Comparison of ENCODE assay signal across 29 cellular contexts in genomic region chr2:161115605-161116097, GRCh38.
"Had no signal": no experiment of that assay in that cellular context is flagged by ENCODE, and none has a peak within 500 bp of the region (broad histone marks: within the 10 kb centered on the region; RNA-seq: fewer than 3 reads in every experiment).

No MANE protein-coding gene starts in this region.

- H3K36me3 ChIP-seq: heart left ventricle, neutrophil, ovary, sigmoid colon, tibial nerve had no signal

- H3K9me3 ChIP-seq: heart left ventricle, neutrophil, ovary, sigmoid colon, tibial nerve had no signal

- H3K4me3 Mint-ChIP-seq: activated CD4-positive, alpha-beta memory T cell treated with anti-CD3 and anti-CD28 coated beads, Interleukin-2, amount 10 ng/mL, durations not matched to agents 7 days and 5 days; activated CD4-positive, alpha-beta T cell treated with anti-CD3 and anti-CD28 coated beads, Interleukin-2, amount 10 ng/mL, durations not matched to agents 7 days and 5 days; activated naive CD4-positive, alpha-beta T cell treated with anti-CD3 and anti-CD28 coated beads, Interleukin-2, amount 50 U/mL, for 24 hours; activated naive CD8-positive, alpha-beta T cell treated with anti-CD3 and anti-CD28 coated beads, Interleukin-2, amount 50 U/mL, for 24 hours; activated T-cell treated with anti-CD3 and anti-CD28 coated beads, Interleukin-2, amount 50 U/mL, for 24 hours; central memory CD8-positive, alpha-beta T cell; immature natural killer cell; mesothelial cell of epicardium; naive B cell; nephron progenitor cell; WTC11 had no signal

- H3K4me1 ChIP-seq: sigmoid colon, tibial nerve had no signal

- H3K9me3 Mint-ChIP-seq: activated CD4-positive, alpha-beta memory T cell treated with anti-CD3 and anti-CD28 coated beads, Interleukin-2, amount 10 ng/mL, durations not matched to agents 7 days and 5 days; activated naive CD4-positive, alpha-beta T cell treated with anti-CD3 and anti-CD28 coated beads, Interleukin-2, amount 50 U/mL, for 24 hours; activated naive CD8-positive, alpha-beta T cell treated with anti-CD3 and anti-CD28 coated beads, Interleukin-2, amount 50 U/mL, for 24 hours; activated T-cell treated with anti-CD3 and anti-CD28 coated beads, Interleukin-2, amount 50 U/mL, for 24 hours; central memory CD8-positive, alpha-beta T cell; immature natural killer cell; mesothelial cell of epicardium; naive B cell; nephron progenitor cell; WTC11 had no signal

- H3K36me3 Mint-ChIP-seq: activated naive CD4-positive, alpha-beta T cell treated with anti-CD3 and anti-CD28 coated beads, Interleukin-2, amount 50 U/mL, for 24 hours; immature natural killer cell; mesothelial cell of epicardium; naive B cell; WTC11 had no signal

- ATAC-seq: activated naive CD8-positive, alpha-beta T cell treated with anti-CD3 and anti-CD28 coated beads, Interleukin-2, amount 50 U/mL, for 24 hours; heart left ventricle; left colon; WTC11 had no signal

- H3K4me1 Mint-ChIP-seq: activated CD4-positive, alpha-beta memory T cell treated with anti-CD3 and anti-CD28 coated beads, Interleukin-2, amount 10 ng/mL, durations not matched to agents 7 days and 5 days; activated CD4-positive, alpha-beta T cell treated with anti-CD3 and anti-CD28 coated beads, Interleukin-2, amount 10 ng/mL, durations not matched to agents 7 days and 5 days; activated naive CD4-positive, alpha-beta T cell treated with anti-CD3 and anti-CD28 coated beads, Interleukin-2, amount 50 U/mL, for 24 hours; activated naive CD8-positive, alpha-beta T cell treated with anti-CD3 and anti-CD28 coated beads, Interleukin-2, amount 50 U/mL, for 24 hours; central memory CD8-positive, alpha-beta T cell; immature natural killer cell had no signal

- DNase-seq: activated CD4-positive, alpha-beta memory T cell treated with anti-CD3 and anti-CD28 coated beads, Interleukin-2, amount 10 ng/mL, durations not matched to agents 7 days and 5 days; activated CD4-positive, alpha-beta T cell treated with anti-CD3 and anti-CD28 coated beads for 1 hour; activated CD4-positive, alpha-beta T cell treated with anti-CD3 and anti-CD28 coated beads, Interleukin-2, amount 10 ng/mL, durations not matched to agents 7 days and 5 days; activated CD8-positive, alpha-beta memory T cell treated with anti-CD3 and anti-CD28 coated beads, Interleukin-2, amount 50 U/mL, for 48 hours; activated gamma-delta T cell; activated naive CD8-positive, alpha-beta T cell treated with anti-CD3 and anti-CD28 coated beads, Interleukin-2, amount 50 U/mL, for 24 hours; activated T-cell treated with anti-CD3 and anti-CD28 coated beads, Interleukin-2, amount 50 U/mL, for 24 hours; effector CD8-positive, alpha-beta T cell; heart left ventricle; hypothalamus; immature natural killer cell; kidney; left colon; mammary epithelial cell; naive B cell; nephron progenitor cell; ovary; sigmoid colon; stimulated activated CD4-positive, alpha-beta T cell treated with anti-CD3 and anti-CD28 coated beads, Interleukin-15, amount 100 ng/mL, for 24 hours; stimulated activated CD4-positive, alpha-beta T cell treated with anti-CD3 and anti-CD28 coated beads, Interleukin-2, amount 100 ng/mL, for 24 hours; stimulated activated naive CD4-positive, alpha-beta T cell treated with Interleukin-2 at 50 U/mL for 16 hours; T-helper 2 cell had no signal

- H3K27ac Mint-ChIP-seq: activated CD4-positive, alpha-beta memory T cell treated with anti-CD3 and anti-CD28 coated beads, Interleukin-2, amount 10 ng/mL, durations not matched to agents 7 days and 5 days; activated CD4-positive, alpha-beta T cell treated with anti-CD3 and anti-CD28 coated beads, Interleukin-2, amount 10 ng/mL, durations not matched to agents 7 days and 5 days; activated naive CD4-positive, alpha-beta T cell treated with anti-CD3 and anti-CD28 coated beads, Interleukin-2, amount 50 U/mL, for 24 hours; activated naive CD8-positive, alpha-beta T cell treated with anti-CD3 and anti-CD28 coated beads, Interleukin-2, amount 50 U/mL, for 24 hours; activated T-cell treated with anti-CD3 and anti-CD28 coated beads, Interleukin-2, amount 50 U/mL, for 24 hours; immature natural killer cell; mesothelial cell of epicardium; nephron progenitor cell; progenitor cell of endocrine pancreas; WTC11 had no signal

- H3K4me3 ChIP-seq: heart left ventricle, ovary, sigmoid colon, tibial nerve had no signal

- H3K27ac ChIP-seq: heart left ventricle, neutrophil, ovary, sigmoid colon, tibial nerve had no signal

- H3K27me3 ChIP-seq: heart left ventricle, neutrophil, ovary, sigmoid colon, tibial nerve had no signal
